8 cellular contexts compared by ENCODE assay signal in the genomic region with DNA sequence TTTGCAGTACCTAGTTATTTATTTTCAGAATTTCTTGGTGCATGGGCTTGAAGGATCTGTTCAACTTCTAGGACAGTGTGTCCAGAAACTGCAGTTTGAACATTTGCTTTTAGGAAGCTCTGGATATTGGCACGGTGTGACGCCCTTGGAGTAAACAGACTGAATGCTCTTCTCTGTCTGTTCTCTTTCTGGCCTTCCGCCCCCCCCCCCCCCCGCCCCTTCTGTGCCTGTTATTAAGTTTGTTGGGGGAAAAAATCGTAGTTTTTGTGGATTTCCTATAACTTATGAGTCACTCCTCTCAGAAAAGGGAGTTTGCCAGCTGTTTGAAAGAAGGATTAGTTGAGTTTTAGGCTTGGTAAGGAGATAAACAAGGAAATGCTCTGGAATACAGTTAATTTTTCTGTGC. TPM values are rescaled to one million over a fixed set of nuclear protein-coding genes. Genes with fewer than 3 reads are reported as not detected.
A peak's percentile ranks its signal among the peaks of the same experiment; 100 is the strongest.
DNase-seq lines count a peak whose midpoint lies in the region; ATAC-seq, FAIRE-seq and TF ChIP-seq lines count a peak whose summit lies in the region.

No MANE protein-coding gene starts in this region.

- H3K27me3 Mint-ChIP-seq in activated naive CD4-positive, alpha-beta T cell treated with anti-CD3 and anti-CD28 coated beads, Interleukin-2, amount 10 ng/mL, durations not matched to agents 7 days and 5 days, result peaks cover 6% of the 10 kb centered on the region
- H3K27me3 Mint-ChIP-seq in stimulated activated naive CD8-positive, alpha-beta T cell treated with anti-CD3 and anti-CD28 coated beads, Interleukin-15, amount 100 ng/mL, for 72 hours, result peaks cover 18% of the 10 kb centered on the region

- CTCF ChIA-PET in activated naive CD4-positive, alpha-beta T cell treated with anti-CD3 and anti-CD28 coated beads, Interleukin-2, amount 10 ng/mL, durations not matched to agents 7 days and 5 days (lab: Charles Lee), result no interaction called here

- H3K27ac Mint-ChIP-seq in activated naive CD4-positive, alpha-beta T cell treated with anti-CD3 and anti-CD28 coated beads, Interleukin-2, amount 10 ng/mL, durations not matched to agents 7 days and 5 days, result peak overlapping the region; percentile 13
- H3K27ac Mint-ChIP-seq in stimulated activated naive CD8-positive, alpha-beta T cell treated with anti-CD3 and anti-CD28 coated beads, Interleukin-15, amount 100 ng/mL, for 72 hours, result peak overlapping the region in 1 of 2 donors; percentile 90

- peaks cover 0 to 15% of the 10 kb centered on the region in 2 donors for H3K4me1 ChIP-seq in kidney (ENCODE audit: control insufficient read depth in 1 of 2, insufficient read depth in 1 of 2, low read depth in 1 of 2, low read length in 2 of 2)

- H3K36me3 Mint-ChIP-seq in activated naive CD4-positive, alpha-beta T cell treated with anti-CD3 and anti-CD28 coated beads, Interleukin-2, amount 10 ng/mL, durations not matched to agents 7 days and 5 days, result no peaks in the 10 kb centered on the region

- intact Hi-C loops in kidney (cut with DNase I), result no loop called here

- peaks cover 25% of the 10 kb centered on the region for H3K4me1 Mint-ChIP-seq in activated naive CD4-positive, alpha-beta T cell treated with anti-CD3 and anti-CD28 coated beads, Interleukin-2, amount 10 ng/mL, durations not matched to agents 7 days and 5 days
- H3K4me1 Mint-ChIP-seq in stimulated activated naive CD8-positive, alpha-beta T cell treated with anti-CD3 and anti-CD28 coated beads, Interleukin-15, amount 100 ng/mL, for 72 hours, result peaks cover 15% of the 10 kb centered on the region

- H3K27ac ChIP-seq in kidney (ENCODE audit: low read depth in 2 of 2, low read length in 2 of 2), result peak overlapping the region; percentile 86 to 88

- H3K9me3 ChIP-seq in kidney (ENCODE audit: control insufficient read depth in 1 of 2, low read length in 2 of 2), result no peaks in the 10 kb centered on the region

- H3K9ac ChIP-seq in kidney (ENCODE audit: low read length in 2 of 2), result peak overlapping the region; percentile 81 to 86

- no peak for DNase-seq in activated naive CD4-positive, alpha-beta T cell treated with anti-CD3 and anti-CD28 coated beads, Interleukin-2, amount 10 ng/mL, durations not matched to agents 7 days and 5 days
- no peak for DNase-seq in activated naive CD4-positive, alpha-beta T cell (lab: John Stamatoyannopoulos, UW)
- DNase-seq in NCI-H69 (lab: John Stamatoyannopoulos, UW), result peak; percentile 77
- peak; percentile 63 for DNase-seq in cerebellar cortex (ENCODE audit: low spot score)
- no peak for DNase-seq in kidney
- no peak for DNase-seq in stimulated activated naive CD8-positive, alpha-beta T cell treated with anti-CD3 and anti-CD28 coated beads, Interleukin-15, amount 100 ng/mL, for 72 hours
- DNase-seq in NCI-H1694 treated with DMSO at 0.1 percent for 48 hours (lab: John Stamatoyannopoulos, UW), result no peak

- ATAC-seq in stimulated activated naive CD8-positive, alpha-beta T cell treated with anti-CD3 and anti-CD28 coated beads, Interleukin-15, amount 100 ng/mL, for 72 hours, result no peak
- ATAC-seq in GM19463 (IDR thresholded peaks at IDR 0.05; ENCODE audit: unreplicated experiment), result no peak

- peak overlapping the region; percentile 89 to 92 for H3K4me3 ChIP-seq in kidney (ENCODE audit: low read length in 2 of 2)

- H3K4me3 Mint-ChIP-seq in activated naive CD4-positive, alpha-beta T cell treated with anti-CD3 and anti-CD28 coated beads, Interleukin-2, amount 10 ng/mL, durations not matched to agents 7 days and 5 days, result peak overlapping the region; percentile 94
- peak overlapping the region; percentile 93 to 94 for H3K4me3 Mint-ChIP-seq in stimulated activated naive CD8-positive, alpha-beta T cell treated with anti-CD3 and anti-CD28 coated beads, Interleukin-15, amount 100 ng/mL, for 72 hours

- FAIRE-seq in kidney (lab: Jason Lieb, UNC), result no peak

- H3K9me3 Mint-ChIP-seq in activated naive CD4-positive, alpha-beta T cell treated with anti-CD3 and anti-CD28 coated beads, Interleukin-2, amount 10 ng/mL, durations not matched to agents 7 days and 5 days, result no peaks in the 10 kb centered on the region
- no peaks in the 10 kb centered on the region for H3K9me3 Mint-ChIP-seq in stimulated activated naive CD8-positive, alpha-beta T cell treated with anti-CD3 and anti-CD28 coated beads, Interleukin-15, amount 100 ng/mL, for 72 hours

- no peaks in the 10 kb centered on the region for H3K36me3 ChIP-seq in kidney (ENCODE audit: control insufficient read depth in 1 of 2, insufficient read depth in 2 of 2, low read length in 2 of 2)

- TF ChIP-seq CTCF in kidney (IDR thresholded peaks at IDR 0.05; ENCODE audit: borderline replicate concordance, extremely low read depth, insufficient read depth), result no peak

RNA-seq across cellular contexts. Expression of a gene that starts 1.2 kb away (rescaled TPM):
- total RNA-seq in kidney, result 41.6 TPM
- 20.3 TPM for polyA plus RNA-seq in kidney (ENCODE audit: insufficient read depth, low read depth, low replicate concordance)

Comparison
In these comparisons a context has a peak if more than half of its experiments do, and no peak if none do; other contexts are left out.
1. DNase-seq: peak in NCI-H69 (single experiment) and cerebellar cortex (single experiment); none in activated naive CD4-positive, alpha-beta T cell treated with anti-CD3 and anti-CD28 coated beads, Interleukin-2, amount 10 ng/mL, durations not matched to agents 7 days and 5 days (single experiment), activated naive CD4-positive, alpha-beta T cell (0 of 4), kidney (single experiment), stimulated activated naive CD8-positive, alpha-beta T cell treated with anti-CD3 and anti-CD28 coated beads, Interleukin-15, amount 100 ng/mL, for 72 hours (0 of 2) and NCI-H1694 treated with DMSO at 0.1 percent for 48 hours (single experiment).